ENCODE assay signal across 9 cellular contexts in genomic region chr12:51171884-51172514, GRCh38. TPM values are rescaled to one million over a fixed set of nuclear protein-coding genes. Genes with fewer than 3 reads are reported as not detected.
A peak's percentile ranks its signal among the peaks of the same experiment; 100 is the strongest.
DNase-seq lines count a peak whose midpoint lies in the region; ATAC-seq and TF ChIP-seq lines count a peak whose summit lies in the region.
"Had no signal": no experiment of that assay in that cellular context is flagged by ENCODE, and none has a peak within 500 bp of the region (broad histone marks: within the 10 kb centered on the region; RNA-seq: fewer than 3 reads in every experiment).

No MANE protein-coding gene starts in this region.

- DNase-seq in DMS 273 (lab: John Stamatoyannopoulos, UW; ENCODE audit: unreplicated experiment) (peak; percentile 39), DMS 273 treated with DMSO at 0.1 percent for 48 hours (lab: John Stamatoyannopoulos, UW) (no peak), SW480 (ENCODE audit: low spot score) (peak; percentile 31), foreskin keratinocyte (peak; percentile 8 to 36), putamen (ENCODE audit: low spot score) (peak; percentile 7), NCI-H2171 treated with DMSO at 0.1 percent for 48 hours (lab: John Stamatoyannopoulos, UW) (no peak), superior temporal gyrus (ENCODE audit: extremely low spot score) (no peak)

- H3K4me1 ChIP-seq in foreskin keratinocyte = no peaks in the 10 kb centered on the region

- ATAC-seq in HG03097 (IDR thresholded peaks at IDR 0.05; ENCODE audit: low FRiP score, unreplicated experiment) (peak; percentile 9), foreskin keratinocyte (peak; percentile 3)

- peak overlapping the region; percentile 97 for H3K27ac ChIP-seq in foreskin keratinocyte
- H3K27ac ChIP-seq: 22Rv1 had no signal

- H3K27me3 ChIP-seq in foreskin keratinocyte = no peaks in the 10 kb centered on the region

- no peak for TF ChIP-seq CTCF in foreskin keratinocyte (conservative IDR thresholded peaks at IDR 0.05)

RNA-seq across cellular contexts. Expression of gene TFCP2, which starts 0.9 kb away (rescaled TPM):
- 19.4 and 19.9 TPM in 2 replicates for total RNA-seq in foreskin keratinocyte
- polyA plus RNA-seq in foreskin keratinocyte = 15.3 and 16.4 TPM in 2 replicates

RNA-seq across cellular contexts. Expression of gene POU6F1, which starts 45.9 kb away (rescaled TPM):
- 1.1 and 1.3 TPM in 2 replicates for total RNA-seq in foreskin keratinocyte
- 0.60 and 1.1 TPM in 2 replicates for polyA plus RNA-seq in foreskin keratinocyte

Comparison
In these comparisons a context has a peak if more than half of its experiments do, and no peak if none do; other contexts are left out.
1. DNase-seq: peak in DMS 273 (single experiment), SW480 (single experiment), foreskin keratinocyte (2 of 2) and putamen (single experiment); none in DMS 273 treated with DMSO at 0.1 percent for 48 hours (single experiment), NCI-H2171 treated with DMSO at 0.1 percent for 48 hours (single experiment) and superior temporal gyrus (single experiment).